Comparison of ENCODE assay signal across 18 cellular contexts in the genomic region with DNA sequence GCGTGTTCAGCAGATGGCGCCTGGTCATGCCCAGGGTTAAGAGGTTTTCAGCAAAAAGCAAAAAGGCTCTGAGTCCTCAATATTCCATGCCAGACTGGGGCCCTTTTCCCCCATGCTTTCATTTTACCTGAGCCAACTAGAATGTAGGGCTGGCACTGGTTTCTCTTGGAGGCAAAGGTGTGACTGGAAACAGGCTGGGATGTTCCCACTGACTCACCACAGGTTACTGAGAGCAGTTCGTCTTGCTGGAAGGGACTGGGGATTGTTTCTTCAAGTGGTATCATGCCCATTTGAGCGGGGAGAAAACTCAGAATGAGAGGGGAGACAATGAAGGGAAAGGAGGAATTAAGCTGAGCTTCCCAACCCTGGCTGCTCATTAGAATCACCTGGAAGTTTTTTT.
DNase-seq lines count a peak whose midpoint lies in the region; ATAC-seq and TF ChIP-seq lines count a peak whose summit lies in the region.
"Had no signal": no experiment of that assay in that cellular context is flagged by ENCODE, and none has a peak within 500 bp of the region (broad histone marks: within the 10 kb centered on the region; RNA-seq: fewer than 3 reads in every experiment).

No MANE protein-coding gene starts in this region.

- no peaks in the 10 kb centered on the region for H3K36me3 ChIP-seq in breast epithelium
- H3K36me3 ChIP-seq in esophagus (ENCODE audit: control insufficient read depth in 2 of 2, insufficient read depth in 2 of 2, low read length in 1 of 2), result no peaks in the 10 kb centered on the region

- H3K4me3 ChIP-seq in breast epithelium, result no peak overlapping the region
- H3K4me3 ChIP-seq in esophagus (ENCODE audit: low read depth in 1 of 2, low read length in 2 of 2), result no peak overlapping the region
- H3K4me3 ChIP-seq: BLaER1 treated with 17β-estradiol and CSF1 and Interleukin-3, amounts not matched to agents 10 nM and 100 nM; GM23248 had no signal

- H3K27me3 ChIP-seq in breast epithelium (no peaks in the 10 kb centered on the region), esophagus (ENCODE audit: control insufficient read depth in 1 of 2, insufficient read depth in 2 of 2, low read length in 2 of 2) (no peaks in the 10 kb centered on the region)
- H3K27me3 ChIP-seq: BLaER1 treated with 17β-estradiol and CSF1 and Interleukin-3, amounts not matched to agents 10 nM and 100 nM had no signal

- no peaks in the 10 kb centered on the region for H3K27me3 Mint-ChIP-seq in MCF 10A (ENCODE audit: insufficient read depth, unreplicated experiment)
- H3K27me3 Mint-ChIP-seq in nephron progenitor cell (ENCODE audit: low read depth, poor library complexity), result peaks cover 4% of the 10 kb centered on the region
- no peaks in the 10 kb centered on the region for H3K27me3 Mint-ChIP-seq in endothelial cell (ENCODE audit: unreplicated experiment)
- H3K27me3 Mint-ChIP-seq: IgD-negative memory B cell had no signal

- TF ChIP-seq CTCF in MCF 10A (IDR thresholded peaks at IDR 0.05; ENCODE audit: unreplicated experiment) (no peak), breast epithelium (IDR thresholded peaks at IDR 0.05) (no peak), nephron progenitor cell (IDR thresholded peaks at IDR 0.05) (no peak), endothelial cell (IDR thresholded peaks at IDR 0.05; ENCODE audit: unreplicated experiment) (no peak)

- DNase-seq in MCF 10A (ENCODE audit: unreplicated experiment), result peak; percentile 68
- DNase-seq in breast epithelium (ENCODE audit: low spot score in 2 of 2), result no peak
- no peak for DNase-seq in nephron progenitor cell
- DNase-seq in stimulated activated naive CD4-positive, alpha-beta T cell treated with Interleukin-2 at 50 U/mL for 16 hours (lab: John Stamatoyannopoulos, UW), result no peak
- DNase-seq in endothelial cell (ENCODE audit: low spot score), result no peak
- DNase-seq: 8988T; AML-193; Calu3; CD4-positive, alpha-beta T cell; DMS 273 treated with DMSO at 0.1 percent for 48 hours; DMS79 treated with DMSO at 0.1 percent for 48 hours; EL; GM23248; H7 had no signal

- POLR2A ChIA-PET in MCF 10A (lab: Yijun Ruan, JAX), result interaction anchor here (1.0 kb wide), 2 partner anchors 22 to 104 kb away, joined by 3 read pairs; no protein-coding TSS in a partner anchor

- H3K9me3 Mint-ChIP-seq in MCF 10A (ENCODE audit: unreplicated experiment) (no peaks in the 10 kb centered on the region), nephron progenitor cell (peaks cover 20% of the 10 kb centered on the region), endothelial cell (ENCODE audit: unreplicated experiment) (no peaks in the 10 kb centered on the region)
- H3K9me3 Mint-ChIP-seq: CD4-positive, alpha-beta T cell had no signal

- BruUV-seq in MCF 10A (replicated peaks; lab: Mats Ljungman, UMichigan), result no TSS peak

- no peaks in the 10 kb centered on the region for H3K36me3 Mint-ChIP-seq in MCF 10A (ENCODE audit: insufficient read depth, unreplicated experiment)
- H3K36me3 Mint-ChIP-seq in nephron progenitor cell (ENCODE audit: low read depth), result peaks cover 66% of the 10 kb centered on the region
- no peaks in the 10 kb centered on the region for H3K36me3 Mint-ChIP-seq in endothelial cell (ENCODE audit: low read depth, unreplicated experiment)

- 50 to 79% methylated on average over 4 of the region's 4 CpGs for WGBS in esophagus, 2 donors

- intact Hi-C loops in MCF 10A (cut with micrococcal nuclease) (no loop called here), breast epithelium (cut with DNase I; ENCODE audit: low total_unique reads) (no loop called here)

- H3K4me1 Mint-ChIP-seq in MCF 10A (ENCODE audit: insufficient read depth, unreplicated experiment) (peaks cover 25% of the 10 kb centered on the region), nephron progenitor cell (peaks cover 6% of the 10 kb centered on the region), endothelial cell (ENCODE audit: unreplicated experiment) (no peaks in the 10 kb centered on the region)
- H3K4me1 Mint-ChIP-seq: IgD-negative memory B cell had no signal

- CTCF ChIA-PET in MCF 10A (lab: Yijun Ruan, JAX), result interaction anchor here (0.5 kb wide), 1 partner anchor 209 kb away, joined by 3 read pairs; no protein-coding TSS in a partner anchor

- no peak for ATAC-seq in HG03571 (IDR thresholded peaks at IDR 0.05; ENCODE audit: unreplicated experiment)

- H3K4me1 ChIP-seq in breast epithelium (no peaks in the 10 kb centered on the region), esophagus (ENCODE audit: control insufficient read depth in 2 of 2, insufficient read depth in 2 of 2, low read length in 1 of 2) (peaks cover 0 to 13% of the 10 kb centered on the region in 2 donors)

- H3K27ac ChIP-seq in breast epithelium (no peak overlapping the region), esophagus (ENCODE audit: low read depth in 2 of 2, low read length in 1 of 2) (peak overlapping the region; percentile 14 to 62)
- H3K27ac ChIP-seq: BLaER1 treated with 17β-estradiol and CSF1 and Interleukin-3, amounts not matched to agents 10 nM and 100 nM; GM23248 had no signal

- H3K27ac Mint-ChIP-seq in MCF 10A (ENCODE audit: low read depth, unreplicated experiment) (no peak overlapping the region), nephron progenitor cell (peak overlapping the region; percentile 32), endothelial cell (ENCODE audit: unreplicated experiment) (no peak overlapping the region)
- H3K27ac Mint-ChIP-seq: CD4-positive, alpha-beta T cell; IgD-negative memory B cell had no signal

- TF ChIP-seq POLR2A in breast epithelium (IDR thresholded peaks at IDR 0.05), result no peak

- peaks cover 0 to 5% of the 10 kb centered on the region in 2 donors for H3K9me3 ChIP-seq in breast epithelium
- no peaks in the 10 kb centered on the region for H3K9me3 ChIP-seq in esophagus (ENCODE audit: control insufficient read depth in 2 of 2, insufficient read depth in 1 of 2, low read depth in 1 of 2, low read length in 1 of 2)

- H3K4me3 Mint-ChIP-seq in MCF 10A (ENCODE audit: unreplicated experiment), result no peak overlapping the region
- H3K4me3 Mint-ChIP-seq in nephron progenitor cell, result no peak overlapping the region
- H3K4me3 Mint-ChIP-seq in endothelial cell (ENCODE audit: unreplicated experiment), result no peak overlapping the region
- H3K4me3 Mint-ChIP-seq: CD4-positive, alpha-beta T cell; IgD-negative memory B cell had no signal

Comparison
In these comparisons a context has a peak if more than half of its experiments do, and no peak if none do; other contexts are left out.
1. H3K27ac ChIP-seq: peak in esophagus (2 of 2); none in breast epithelium (0 of 2).